Comparison of ENCODE assay signal across 14 cellular contexts in the genomic region with DNA sequence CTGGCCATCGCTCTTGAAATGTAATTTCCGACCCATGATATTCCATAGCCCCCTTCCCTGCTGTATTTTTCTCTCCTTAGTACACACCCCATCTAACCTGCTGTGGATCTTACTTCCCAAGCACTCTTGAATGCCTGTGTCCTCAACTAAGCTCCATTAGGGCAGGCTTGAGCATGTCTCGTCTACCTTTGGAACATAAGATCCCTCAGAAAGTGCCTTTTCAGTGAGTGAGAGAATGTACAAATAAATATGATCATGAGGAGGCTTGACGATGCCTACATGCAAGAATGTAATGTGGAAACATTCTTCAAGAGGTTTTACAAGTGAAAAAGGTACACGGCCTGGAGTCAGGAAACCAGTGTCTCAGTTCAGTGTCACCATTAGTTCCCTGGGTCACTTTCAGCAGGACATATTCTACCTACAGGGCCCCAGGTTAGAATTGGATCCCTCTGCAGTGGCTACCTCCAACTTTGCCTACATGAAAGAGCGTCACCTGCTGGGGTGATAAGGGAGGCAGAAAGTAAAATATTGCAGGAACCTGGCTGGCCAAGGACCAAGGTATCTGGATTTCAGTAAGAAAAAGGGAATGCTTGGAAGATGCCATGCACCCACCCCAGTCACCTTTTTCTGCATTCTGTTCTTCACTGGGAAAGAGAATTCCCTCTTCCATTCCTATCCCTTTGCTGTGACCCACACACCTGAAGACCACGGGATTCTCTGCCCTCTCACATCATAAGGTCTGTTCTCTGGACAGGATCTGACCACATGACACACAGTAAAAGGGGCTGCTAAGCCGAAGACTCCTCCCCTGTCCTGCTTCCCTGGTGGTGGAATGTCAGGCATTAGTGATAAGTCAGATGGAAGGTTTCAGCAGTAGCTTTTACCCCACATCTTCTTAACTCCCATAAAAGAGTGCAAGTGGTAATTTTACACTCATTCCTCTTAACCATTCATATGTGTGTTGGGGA. TPM values are rescaled to one million over a fixed set of nuclear protein-coding genes. Genes with fewer than 3 reads are reported as not detected.
DNase-seq lines count a peak whose midpoint lies in the region; ATAC-seq and TF ChIP-seq lines count a peak whose summit lies in the region.
"Had no signal": no experiment of that assay in that cellular context is flagged by ENCODE, and none has a peak within 500 bp of the region (broad histone marks: within the 10 kb centered on the region; RNA-seq: fewer than 3 reads in every experiment).

No MANE protein-coding gene starts in this region.

- H3K27ac ChIP-seq in Peyer's patch, result no peak overlapping the region
- no peak overlapping the region for H3K27ac ChIP-seq in transverse colon
- no peak overlapping the region for H3K27ac ChIP-seq in coronary artery
- no peak overlapping the region for H3K27ac ChIP-seq in MM.1S (ENCODE audit: low read length)
- H3K27ac ChIP-seq: prostate gland, thyroid gland had no signal

- H3K36me3 ChIP-seq in Peyer's patch (no peaks in the 10 kb centered on the region), transverse colon (no peaks in the 10 kb centered on the region), MM.1S (replicated peaks; ENCODE audit: insufficient read depth, low read length) (no peaks in the 10 kb centered on the region)
- H3K36me3 ChIP-seq: prostate gland, thyroid gland had no signal

- H2AFZ ChIP-seq in MM.1S (ENCODE audit: low read length), result no peak overlapping the region

- H3K4me2 ChIP-seq in MM.1S (ENCODE audit: low read depth, low read length), result no peak overlapping the region

- no peak for TF ChIP-seq EP300 in transverse colon (IDR thresholded peaks at IDR 0.05; ENCODE audit: low read depth)

- no peak overlapping the region for H3K4me3 Mint-ChIP-seq in natural killer cell

- TF ChIP-seq CTCF in Peyer's patch (IDR thresholded peaks at IDR 0.05) (peak in 4 of 6 experiments; percentile 8 to 60 (median 56)), fibroblast of the aortic adventitia (IDR thresholded peaks at IDR 0.05; ENCODE audit: insufficient read depth, low read length) (peak; percentile 52), transverse colon (IDR thresholded peaks at IDR 0.05) (peak in 3 of 5 experiments; percentile 20 to 27 (median 21)), natural killer cell (IDR thresholded peaks at IDR 0.05) (no peak), coronary artery (IDR thresholded peaks at IDR 0.05) (no peak), MM.1S (IDR thresholded peaks at IDR 0.05; ENCODE audit: low read length) (no peak)

- H3K79me2 ChIP-seq in MM.1S (ENCODE audit: low read length), result no peaks in the 10 kb centered on the region

- H3K9me2 ChIP-seq in MM.1S (replicated peaks; ENCODE audit: insufficient read depth, low read length), result no peaks in the 10 kb centered on the region

- H3K27me3 ChIP-seq in Peyer's patch, result no peaks in the 10 kb centered on the region
- no peaks in the 10 kb centered on the region for H3K27me3 ChIP-seq in transverse colon
- no peaks in the 10 kb centered on the region for H3K27me3 ChIP-seq in MM.1S (replicated peaks; ENCODE audit: insufficient read depth, low read length)
- H3K27me3 ChIP-seq: thyroid gland had no signal

- no peaks in the 10 kb centered on the region for H3K4me1 Mint-ChIP-seq in natural killer cell

- ATAC-seq in natural killer cell, result no peak

- 71 to 77% methylated on average over 6 to 8 of the region's 8 CpGs for WGBS in transverse colon (ENCODE audit: low coverage in 1 of 2), 2 donors

- H3K27me3 Mint-ChIP-seq in natural killer cell (ENCODE audit: low read depth in 2 of 2), result peaks cover 24 to 34% of the 10 kb centered on the region in 2 donors

- intact Hi-C loops in transverse colon (cut with DNase I; ENCODE audit: low total_unique reads), result no loop called here
- intact Hi-C loops in natural killer cell (cut with micrococcal nuclease), result no loop called here

- H3K9ac ChIP-seq in MM.1S (ENCODE audit: low read length), result no peak overlapping the region

- no peaks in the 10 kb centered on the region for H4K20me1 ChIP-seq in MM.1S (ENCODE audit: insufficient read depth, low read length)

- TF ChIP-seq POLR2A in Peyer's patch (IDR thresholded peaks at IDR 0.05) (no peak), transverse colon (IDR thresholded peaks at IDR 0.05) (no peak)

- no peak overlapping the region for H3K27ac Mint-ChIP-seq in natural killer cell

- in situ Hi-C loops in transverse colon (cut with MboI; ENCODE audit: low pct_ligation_motif_present in 1 of 4, low pct_unique_long_range_greater_than_20kb in 1 of 4, low sequenced_read_pairs in 3 of 4), result no loop called here

- DNase-seq in NCI-H748 (lab: John Stamatoyannopoulos, UW; ENCODE audit: unreplicated experiment), result peak; percentile 24
- no peak for DNase-seq in NCI-H748 treated with DMSO at 0.1 percent for 48 hours (lab: John Stamatoyannopoulos, UW)
- peak in 1 of 3 donors; percentile 58 for DNase-seq in Peyer's patch
- peak; percentile 21 for DNase-seq in fibroblast of the aortic adventitia (ENCODE audit: low read depth)
- no peak for DNase-seq in transverse colon
- DNase-seq in natural killer cell, result no peak
- DNase-seq in coronary artery (ENCODE audit: low spot score), result no peak
- no peak for DNase-seq in MM.1S
- DNase-seq: activated naive CD4-positive, alpha-beta T cell; effector memory CD4-positive, alpha-beta T cell; thyroid gland had no signal

- H3K4me1 ChIP-seq in Peyer's patch (no peaks in the 10 kb centered on the region), transverse colon (peaks cover 0 to 16% (median 0%) of the 10 kb centered on the region in 4 donors), MM.1S (ENCODE audit: low read length) (no peaks in the 10 kb centered on the region)
- H3K4me1 ChIP-seq: prostate gland, thyroid gland had no signal

- H3K4me3 ChIP-seq in Peyer's patch (no peak overlapping the region), fibroblast of the aortic adventitia (ENCODE audit: low read depth, low read length) (no peak overlapping the region), transverse colon (no peak overlapping the region), coronary artery (no peak overlapping the region), MM.1S (ENCODE audit: low read length) (no peak overlapping the region)
- H3K4me3 ChIP-seq: prostate gland, thyroid gland had no signal

- H3F3A ChIP-seq in MM.1S (ENCODE audit: insufficient read depth, low read length), result no peaks in the 10 kb centered on the region

- peaks cover 0 to 4% of the 10 kb centered on the region in 2 donors for H3K9me3 Mint-ChIP-seq in natural killer cell

- H3K9me3 ChIP-seq in Peyer's patch, result no peaks in the 10 kb centered on the region
- no peaks in the 10 kb centered on the region for H3K9me3 ChIP-seq in transverse colon
- no peaks in the 10 kb centered on the region for H3K9me3 ChIP-seq in MM.1S (replicated peaks; ENCODE audit: insufficient read depth, low read length)
- H3K9me3 ChIP-seq: prostate gland, thyroid gland had no signal

- H3K36me3 Mint-ChIP-seq in natural killer cell, result no peaks in the 10 kb centered on the region

RNA-seq across cellular contexts. Expression of a gene that starts 24.6 kb away (rescaled TPM):
- total RNA-seq in Peyer's patch (1,000 to 10,000 TPM in 1 of 4 donors, 100 to 1,000 TPM in 3; 102 to 1,757 (median 637) TPM), fibroblast of the aortic adventitia (ENCODE audit: low replicate concordance) (not detected in 2 replicates), transverse colon (100 to 1,000 TPM in 1 of 4 donors, 10 to 100 TPM in 3; 35.2 to 107 (median 61.0) TPM), natural killer cell (10 to 100 TPM; 12.7 to 65.3 (median 48.3) TPM)
- total RNA-seq: A673 had no signal

RNA-seq across cellular contexts. Expression of a gene that starts 39.6 kb away (rescaled TPM):
- total RNA-seq in Peyer's patch (1 to 10 TPM in 1 of 4 donors, not detected in 3; 1.1 TPM), fibroblast of the aortic adventitia (ENCODE audit: low replicate concordance) (not detected in 2 replicates), transverse colon (under 1 TPM in 1 of 4 donors, not detected in 3; 0.27 TPM), natural killer cell (not detected)
- total RNA-seq: A673, M059J, prostate gland, thyroid gland had no signal

RNA-seq across cellular contexts. Expression of a gene that starts 46.5 kb away (rescaled TPM):
- total RNA-seq in Peyer's patch, result not detected
- total RNA-seq in fibroblast of the aortic adventitia (ENCODE audit: low replicate concordance), result not detected in 2 replicates
- not detected for total RNA-seq in transverse colon
- total RNA-seq in natural killer cell, result not detected
- total RNA-seq: A673, M059J, prostate gland, thyroid gland had no signal

Comparison
In these comparisons a context has a peak if more than half of its experiments do, and no peak if none do; other contexts are left out.
1. DNase-seq: peak in NCI-H748 (single experiment) and fibroblast of the aortic adventitia (single experiment); none in NCI-H748 treated with DMSO at 0.1 percent for 48 hours (single experiment), transverse colon (single experiment), natural killer cell (single experiment), coronary artery (single experiment) and MM.1S (single experiment).
2. CTCF ChIP-seq: peak in Peyer's patch (4 of 6), fibroblast of the aortic adventitia (single experiment) and transverse colon (3 of 5); none in natural killer cell (single experiment), coronary artery (single experiment) and MM.1S (single experiment).
3. RNA of a gene that starts 24.6 kb away (total RNA-seq): 102 to 1,757 TPM in Peyer's patch, 35.2 to 107 TPM in transverse colon and 12.7 to 65.3 TPM in natural killer cell; not detected in fibroblast of the aortic adventitia; every median in the first group is over 10 times any median in the second.